In the genomic region with DNA sequence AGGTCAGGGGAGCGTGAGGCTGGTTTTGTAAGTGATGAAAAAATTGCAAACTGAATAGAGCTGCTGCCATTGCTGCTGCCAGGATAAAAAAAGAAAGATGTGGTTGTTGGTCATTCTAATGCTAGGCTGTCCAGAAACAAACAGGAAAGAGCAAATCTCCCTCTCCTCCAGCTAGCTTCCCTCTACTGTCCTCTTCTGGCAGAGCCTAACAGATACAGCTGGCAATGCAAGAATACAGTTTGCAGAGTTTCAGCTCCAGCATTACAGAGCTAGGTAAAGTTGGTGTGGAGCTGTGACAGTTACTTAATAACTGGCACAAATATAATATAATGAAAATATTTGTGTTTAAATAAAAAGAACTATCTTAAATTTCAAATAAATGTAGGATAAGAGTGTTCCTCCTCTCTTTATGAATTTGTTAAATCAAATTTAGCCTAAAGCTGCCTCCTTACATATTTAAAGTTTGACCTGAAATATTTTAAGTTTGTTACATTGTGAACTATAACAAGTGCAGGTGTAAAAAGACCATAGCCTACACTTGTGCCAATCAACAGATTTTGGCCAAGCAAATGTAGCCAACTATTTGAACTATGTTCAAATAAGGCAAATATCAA, we compare ENCODE assay signal across 9 cellular contexts.
A peak's percentile ranks its signal among the peaks of the same experiment; 100 is the strongest.
DNase-seq lines count a peak whose midpoint lies in the region; FAIRE-seq and TF ChIP-seq lines count a peak whose summit lies in the region.
"Had no signal": no experiment of that assay in that cellular context is flagged by ENCODE, and none has a peak within 500 bp of the region (broad histone marks: within the 10 kb centered on the region; RNA-seq: fewer than 3 reads in every experiment).

No MANE protein-coding gene starts in this region.

- peak; percentile 95 to 98 for TF ChIP-seq RAD21 in H1 (IDR thresholded peaks at IDR 0.05 in 1 of 2, conservative IDR thresholded peaks at IDR 0.05 in 1 of 2; ENCODE audit: low read depth in 2 of 2, low read length in 2 of 2)

- intact Hi-C loops in stomach (cut with DNase I; ENCODE audit: low total_unique reads) = no loop called here

- no peak overlapping the region for H2BK12ac ChIP-seq in H1 (ENCODE audit: low read depth, low read length)

- H3K9me3 ChIP-seq in H1 (ENCODE audit: insufficient read depth in 2 of 2, low read depth in 1 of 2, low read length in 1 of 2) (no peaks in the 10 kb centered on the region), stomach (no peaks in the 10 kb centered on the region)

- H3K23me2 ChIP-seq in H1 (ENCODE audit: low read depth, low read length) = no peaks in the 10 kb centered on the region; the same call in 1 of the 2 replicates

- no peak for TF ChIP-seq EP300 in H1 (IDR thresholded peaks at IDR 0.05; ENCODE audit: borderline replicate concordance in 1 of 2, low read depth in 2 of 2, low read length in 2 of 2)
- no peak for TF ChIP-seq EP300 in stomach (IDR thresholded peaks at IDR 0.05)

- H2AK5ac ChIP-seq in H1 (ENCODE audit: low read depth, low read length) = no peak overlapping the region

- H3K79me1 ChIP-seq in H1 (ENCODE audit: low read depth, low read length) = no peaks in the 10 kb centered on the region

- H3K36me3 ChIP-seq in H1 (ENCODE audit: control insufficient read depth in 2 of 4, insufficient read depth in 4 of 4, low read length in 3 of 4) (no peaks in the 10 kb centered on the region), stomach (no peaks in the 10 kb centered on the region)

- H4K8ac ChIP-seq in H1 (ENCODE audit: extremely low read depth, insufficient read depth, low read length) = no peak overlapping the region

- no peak overlapping the region for H2BK120ac ChIP-seq in H1 (replicated peaks; ENCODE audit: low read depth, low read length)

- no peak overlapping the region for H3K14ac ChIP-seq in H1 (ENCODE audit: insufficient read length)

- no peak overlapping the region for H3K4me3 ChIP-seq in HL-60 (replicated peaks; ENCODE audit: insufficient read depth, low read length)
- no peak overlapping the region for H3K4me3 ChIP-seq in H1 (ENCODE audit: extremely low read depth in 1 of 4, insufficient read depth in 2 of 4, low read depth in 3 of 4, low read length in 4 of 4)
- H3K4me3 ChIP-seq in retinal pigment epithelial cell (ENCODE audit: low read length) = no peak overlapping the region
- no peak overlapping the region for H3K4me3 ChIP-seq in stomach

- no peak overlapping the region for H3K23ac ChIP-seq in H1 (ENCODE audit: insufficient read length)

- no peaks in the 10 kb centered on the region for H4K20me1 ChIP-seq in H1 (replicated peaks in 1 of 2; ENCODE audit: control insufficient read depth in 1 of 2, insufficient read depth in 2 of 2, low read length in 2 of 2)

- peak; percentile 76 for FAIRE-seq in H1 (lab: Jason Lieb, UNC)
- FAIRE-seq: A204.1 had no signal

- no peaks in the 10 kb centered on the region for H3K79me2 ChIP-seq in H1 (ENCODE audit: control insufficient read depth in 1 of 2, insufficient read depth in 2 of 2, low read length in 2 of 2)

- no peak overlapping the region for H4K91ac ChIP-seq in H1 (replicated peaks; ENCODE audit: insufficient read length, low read length)

- no peak overlapping the region for H3K9ac ChIP-seq in H1 (replicated peaks in 1 of 4; ENCODE audit: extremely low read depth in 1 of 4, low read depth in 3 of 4, low read length in 3 of 4)

- H3K27ac ChIP-seq in HL-60 (replicated peaks) = no peak overlapping the region
- H3K27ac ChIP-seq in H1 (ENCODE audit: low read depth, low read length) = no peak overlapping the region
- no peak overlapping the region for H3K27ac ChIP-seq in stomach

- no peak overlapping the region; the same call in 1 of the 2 replicates for H2BK5ac ChIP-seq in H1 (ENCODE audit: low read depth, low read length)

- no peak overlapping the region for H2BK20ac ChIP-seq in H1 (ENCODE audit: low read length)

- peaks cover 0 to 5% (median 0%) of the 10 kb centered on the region in 4 experiments; a peak in 1 of 7 replicates for H3K4me1 ChIP-seq in H1 (replicated peaks in 1 of 4; ENCODE audit: control insufficient read depth in 3 of 4, insufficient read depth in 4 of 4, low read length in 3 of 4)
- peaks cover 0 to 8% (median 0%) of the 10 kb centered on the region in 4 donors for H3K4me1 ChIP-seq in stomach

- TF ChIP-seq CTCF in HL-60 (IDR thresholded peaks at IDR 0.05; ENCODE audit: insufficient read depth, low read length) (peak; percentile 44), H1 (IDR thresholded peaks at IDR 0.05; ENCODE audit: control extremely low read depth in 1 of 3, insufficient read depth in 1 of 3, low read depth in 1 of 3, low read length in 3 of 3) (peak in 2 of 3 experiments; percentile 96 to 97; a peak in 3 of 4 replicates), retinal pigment epithelial cell (conservative IDR thresholded peaks at IDR 0.05; ENCODE audit: low read depth, low read length) (peak; percentile 36), stomach (IDR thresholded peaks at IDR 0.05) (no peak)

- no peak overlapping the region for H4K5ac ChIP-seq in H1 (ENCODE audit: insufficient read length, low read depth, low read length)

- no peak overlapping the region for H3K18ac ChIP-seq in H1 (ENCODE audit: extremely low read depth, low read length)

- CTCF ChIA-PET in H1 (lab: Charles Lee; ENCODE audit: partially characterized antibody) = interaction anchor here (0.6 to 5.4 kb wide), 36 partner anchors 9 to 500 kb away, joined by 3 to 63 read pairs (median 4); no protein-coding TSS in a partner anchor

- no peak overlapping the region for H3K4me2 ChIP-seq in H1 (ENCODE audit: insufficient read depth in 1 of 2, low read depth in 2 of 2, low read length in 2 of 2)

- no peak overlapping the region for H3K56ac ChIP-seq in H1 (replicated peaks; ENCODE audit: insufficient read length, low read depth, low read length)

- 54% methylated on average over 1 of the region's 1 CpG; no CpG with 5 or more reads in 1 of the 2 experiments for WGBS in H1 (ENCODE audit: extremely low coverage in 1 of 2, insufficient coverage in 1 of 2, insufficient read length in 1 of 2, insufficient replicate concordance in 2 of 2, low coverage in 1 of 2, low lambda C conversion rate in 2 of 2, missing lambda C conversion rate in 1 of 2), 2 experiments
- WGBS in stomach, 5 donors = 23 to 79% (median 76%) methylated on average over 1 of the region's 1 CpG

- TF ChIP-seq POLR2A in H1 (IDR thresholded peaks at IDR 0.05; ENCODE audit: control extremely low read depth in 1 of 2, low read depth in 2 of 2, low read length in 2 of 2) (no peak), stomach (IDR thresholded peaks at IDR 0.05) (no peak)

- no peaks in the 10 kb centered on the region for H3K27me3 ChIP-seq in HL-60 (ENCODE audit: insufficient read depth, poor library complexity, severe bottlenecking)
- H3K27me3 ChIP-seq in H1 (replicated peaks in 1 of 4; ENCODE audit: control insufficient read depth in 3 of 4, extremely low read depth in 1 of 4, insufficient read depth in 3 of 4, low read length in 3 of 4) = no peaks in the 10 kb centered on the region
- H3K27me3 ChIP-seq in stomach = no peaks in the 10 kb centered on the region

- no peak overlapping the region for H2AFZ ChIP-seq in H1 (ENCODE audit: low read length)

- peak; percentile 44 for DNase-seq in DMS 273 (lab: John Stamatoyannopoulos, UW; ENCODE audit: unreplicated experiment)
- no peak for DNase-seq in DMS 273 treated with DMSO at 0.1 percent for 48 hours (lab: John Stamatoyannopoulos, UW)
- peak in 1 of 2 experiments; percentile 21 for DNase-seq in HL-60 (ENCODE audit: low read depth in 1 of 2, low spot score in 1 of 2)
- DNase-seq in H1 (ENCODE audit: low read depth in 1 of 2, low spot score in 2 of 2) = peak in 1 of 2 experiments; percentile 10
- no peak for DNase-seq in retinal pigment epithelial cell (ENCODE audit: low read depth)
- DNase-seq in LoVo (ENCODE audit: low spot score) = no peak
- DNase-seq in stomach = no peak
- DNase-seq in stimulated activated CD4-positive, alpha-beta T cell treated with anti-CD3 and anti-CD28 coated beads, Interleukin-2, amount 100 ng/mL, for 24 hours = no peak

- H3K4ac ChIP-seq in H1 (replicated peaks; ENCODE audit: insufficient read length, low read depth, low read length) = no peak overlapping the region

- H2BK15ac ChIP-seq in H1 (ENCODE audit: low read length) = no peak overlapping the region

- POLR2A ChIA-PET in H1 (lab: Charles Lee; ENCODE audit: partially characterized antibody) = no interaction called here

TF ChIP-seq in H1, 55 proteins besides CTCF, POLR2A, EP300 and RAD21 (continues in another document):
- TF ChIP-seq SIX5 (IDR thresholded peaks at IDR 0.05; ENCODE audit: low read depth, low read length) = no peak
- no peak for TF ChIP-seq ZNF274 (IDR thresholded peaks at IDR 0.05; ENCODE audit: borderline replicate concordance, extremely low read depth, low read length)
- no peak for TF ChIP-seq POLR2AphosphoS5 (IDR thresholded peaks at IDR 0.05; ENCODE audit: low read depth, low read length)
- no peak for TF ChIP-seq CREB1 (IDR thresholded peaks at IDR 0.05)
- TF ChIP-seq, protein P1, sequence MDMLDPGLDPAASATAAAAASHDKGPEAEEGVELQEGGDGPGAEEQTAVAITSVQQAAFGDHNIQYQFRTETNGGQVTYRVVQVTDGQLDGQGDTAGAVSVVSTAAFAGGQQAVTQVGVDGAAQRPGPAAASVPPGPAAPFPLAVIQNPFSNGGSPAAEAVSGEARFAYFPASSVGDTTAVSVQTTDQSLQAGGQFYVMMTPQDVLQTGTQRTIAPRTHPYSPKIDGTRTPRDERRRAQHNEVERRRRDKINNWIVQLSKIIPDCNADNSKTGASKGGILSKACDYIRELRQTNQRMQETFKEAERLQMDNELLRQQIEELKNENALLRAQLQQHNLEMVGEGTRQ (IDR thresholded peaks at IDR 0.05; ENCODE audit: low read length) = no peak
- no peak for TF ChIP-seq KDM5A (IDR thresholded peaks at IDR 0.05; ENCODE audit: low read length)
- no peak for TF ChIP-seq HDAC2 (IDR thresholded peaks at IDR 0.05; ENCODE audit: borderline replicate concordance in 1 of 2, low read depth in 2 of 2, low read length in 2 of 2)
- TF ChIP-seq JUND (IDR thresholded peaks at IDR 0.05; ENCODE audit: low read length) = no peak
- no peak for TF ChIP-seq PHF8 (conservative IDR thresholded peaks at IDR 0.05; ENCODE audit: low read depth, low read length)
- TF ChIP-seq RFX5 (IDR thresholded peaks at IDR 0.05; ENCODE audit: borderline replicate concordance, low read depth, low read length) = no peak
- TF ChIP-seq RXRA (IDR thresholded peaks at IDR 0.05; ENCODE audit: insufficient read depth, low read depth, low read length) = no peak
- TF ChIP-seq HDAC6 (IDR thresholded peaks at IDR 0.05; ENCODE audit: low read depth, low read length) = no peak
- 0 out of 2 replicates have a peak, but pooled peaks have one; percentile 18 for TF ChIP-seq YY1 (IDR thresholded peaks at IDR 0.05; ENCODE audit: low read depth, low read length)
- no peak for TF ChIP-seq MAX (IDR thresholded peaks at IDR 0.05)
- TF ChIP-seq EGR1 (IDR thresholded peaks at IDR 0.05; ENCODE audit: borderline replicate concordance, low read depth, low read length) = 0 out of 2 replicates have a peak, but pooled peaks have one; percentile 15
- no peak for TF ChIP-seq POU5F1 (IDR thresholded peaks at IDR 0.05; ENCODE audit: low read depth, low read length)

Comparison
In these comparisons a context has a peak if more than half of its experiments do, and no peak if none do; other contexts are left out.
1. CTCF ChIP-seq: peak in HL-60 (single experiment), H1 (2 of 3) and retinal pigment epithelial cell (single experiment); none in stomach (0 of 7).